1 cellular context compared by ENCODE assay signal in genomic region chr19:12400618-12401502, GRCh38.
TF ChIP-seq lines count a peak whose summit lies in the region.

Gene ZNF799 (minus strand): TSS chr19:12401271. CDS start chr19:12401070, 201 bp downstream.

TF ChIP-seq in HepG2, 621 proteins besides CTCF, POLR2A, EP300 and RAD21 (continued from another document and continues in another):
- peak; percentile 44; the same call in 1 of the 2 replicates for TF ChIP-seq SNAPC4 (CRISPR knock-in tag; IDR thresholded peaks at IDR 0.05)
- TF ChIP-seq GRHL1 (CRISPR knock-in tag; conservative IDR thresholded peaks at IDR 0.05), result no peak
- no peak for TF ChIP-seq ZFYVE20 (CRISPR knock-in tag; IDR thresholded peaks at IDR 0.05; ENCODE audit: borderline replicate concordance, low read depth)
- TF ChIP-seq DR1 (CRISPR knock-in tag; IDR thresholded peaks at IDR 0.05), result peak; percentile 74; the same call in 1 of the 2 replicates
- TF ChIP-seq TRIM24 (CRISPR knock-in tag; IDR thresholded peaks at IDR 0.05), result no peak
- TF ChIP-seq ZBTB7A (CRISPR knock-in tag; IDR thresholded peaks at IDR 0.05), result peak; percentile 24; the same call in 1 of the 2 replicates
- TF ChIP-seq ZNF468 (CRISPR knock-in tag; IDR thresholded peaks at IDR 0.05), result no peak
- peak; percentile 34; the same call in 1 of the 2 replicates for TF ChIP-seq ZNF574 (CRISPR knock-in tag; IDR thresholded peaks at IDR 0.05)
- no peak; the same call in none of the 2 replicates for TF ChIP-seq SNAI1 (CRISPR knock-in tag; IDR thresholded peaks at IDR 0.05; ENCODE audit: borderline replicate concordance)
- peak; percentile 82; the same call in 1 of the 2 replicates for TF ChIP-seq ZNF274 (CRISPR knock-in tag; IDR thresholded peaks at IDR 0.05)
- TF ChIP-seq KLF13 (CRISPR knock-in tag; IDR thresholded peaks at IDR 0.05), result no peak
- no peak for TF ChIP-seq NR2F2 (IDR thresholded peaks at IDR 0.05; ENCODE audit: borderline replicate concordance, low read depth)
- TF ChIP-seq ZKSCAN8 (CRISPR knock-in tag; IDR thresholded peaks at IDR 0.05; ENCODE audit: borderline replicate concordance), result no peak
- TF ChIP-seq TCF7L2 (IDR thresholded peaks at IDR 0.05; ENCODE audit: low read depth, low read length), result no peak
- TF ChIP-seq ZNF362 (CRISPR knock-in tag; IDR thresholded peaks at IDR 0.05; ENCODE audit: borderline replicate concordance), result no peak
- no peak; the same call in 1 of the 2 replicates for TF ChIP-seq NR2C2 (CRISPR knock-in tag; IDR thresholded peaks at IDR 0.05; ENCODE audit: borderline replicate concordance)
- TF ChIP-seq ZSCAN29 (CRISPR knock-in tag; conservative IDR thresholded peaks at IDR 0.05), result no peak
- TF ChIP-seq TSC22D2 (CRISPR knock-in tag; IDR thresholded peaks at IDR 0.05; ENCODE audit: borderline replicate concordance), result no peak
- TF ChIP-seq ARHGAP35 (CRISPR knock-in tag; IDR thresholded peaks at IDR 0.05; ENCODE audit: borderline replicate concordance), result no peak
- TF ChIP-seq ZNF34 (CRISPR knock-in tag; IDR thresholded peaks at IDR 0.05; ENCODE audit: borderline replicate concordance), result no peak
- TF ChIP-seq POLR2G (IDR thresholded peaks at IDR 0.05; ENCODE audit: low read depth, low read length), result peak; percentile 72
- no peak for TF ChIP-seq ZSCAN30 (CRISPR knock-in tag; IDR thresholded peaks at IDR 0.05)
- no peak for TF ChIP-seq THYN1 (CRISPR knock-in tag; IDR thresholded peaks at IDR 0.05; ENCODE audit: borderline replicate concordance, low read depth)
- TF ChIP-seq ZNF317 (CRISPR knock-in tag; IDR thresholded peaks at IDR 0.05), result peak; percentile 59; the same call in 1 of the 2 replicates
- TF ChIP-seq ZNF746 (CRISPR knock-in tag; IDR thresholded peaks at IDR 0.05), result no peak
- no peak for TF ChIP-seq ZNF562 (CRISPR knock-in tag; IDR thresholded peaks at IDR 0.05; ENCODE audit: borderline replicate concordance)
- no peak for TF ChIP-seq ZKSCAN5 (CRISPR knock-in tag; IDR thresholded peaks at IDR 0.05)
- peak; percentile 91 for TF ChIP-seq MXI1 (IDR thresholded peaks at IDR 0.05; ENCODE audit: borderline replicate concordance, low read depth, low read length)
- no peak for TF ChIP-seq CENPBD1 (CRISPR knock-in tag; IDR thresholded peaks at IDR 0.05; ENCODE audit: borderline replicate concordance, low read depth)
- TF ChIP-seq REST (IDR thresholded peaks at IDR 0.05; ENCODE audit: borderline replicate concordance in 1 of 2, low read depth in 1 of 2, low read length in 2 of 2), result no peak
- TF ChIP-seq NFYB (CRISPR knock-in tag; IDR thresholded peaks at IDR 0.05), result peak; percentile 92
- no peak for TF ChIP-seq YEATS4 (CRISPR knock-in tag; IDR thresholded peaks at IDR 0.05; ENCODE audit: borderline replicate concordance)
- TF ChIP-seq ZNF10 (CRISPR knock-in tag; IDR thresholded peaks at IDR 0.05; ENCODE audit: borderline replicate concordance, low read depth), result no peak
- 0 out of 2 replicates have a peak, but pooled peaks have one; percentile 57 for TF ChIP-seq ZNF160 (CRISPR knock-in tag; IDR thresholded peaks at IDR 0.05)
- TF ChIP-seq NFE2 (CRISPR knock-in tag; IDR thresholded peaks at IDR 0.05), result no peak
- no peak for TF ChIP-seq HCFC1 (IDR thresholded peaks at IDR 0.05; ENCODE audit: low read depth, low read length)
- TF ChIP-seq HES4 (CRISPR knock-in tag; IDR thresholded peaks at IDR 0.05; ENCODE audit: borderline replicate concordance), result 0 out of 2 replicates have a peak, but pooled peaks have one; percentile 32
- TF ChIP-seq GPN1 (CRISPR knock-in tag; IDR thresholded peaks at IDR 0.05; ENCODE audit: borderline replicate concordance), result no peak
- TF ChIP-seq HOXA5 (CRISPR knock-in tag; IDR thresholded peaks at IDR 0.05), result no peak
- TF ChIP-seq ZNF275 (CRISPR knock-in tag; IDR thresholded peaks at IDR 0.05; ENCODE audit: borderline replicate concordance), result 0 out of 2 replicates have a peak, but pooled peaks have one; percentile 31
- TF ChIP-seq TFDP2 (CRISPR knock-in tag; IDR thresholded peaks at IDR 0.05), result peak; percentile 89
- TF ChIP-seq SP4 (CRISPR knock-in tag; IDR thresholded peaks at IDR 0.05), result peak; percentile 81
- TF ChIP-seq HMG20B (CRISPR knock-in tag; conservative IDR thresholded peaks at IDR 0.05), result 0 out of 2 replicates have a peak, but pooled peaks have one; percentile 9
- TF ChIP-seq AHR (CRISPR knock-in tag; IDR thresholded peaks at IDR 0.05), result no peak
- no peak for TF ChIP-seq ZNF720 (CRISPR knock-in tag; IDR thresholded peaks at IDR 0.05)
- no peak for TF ChIP-seq TEF (CRISPR knock-in tag; IDR thresholded peaks at IDR 0.05)
- TF ChIP-seq MYC (CRISPR knock-in tag; IDR thresholded peaks at IDR 0.05; ENCODE audit: borderline replicate concordance), result no peak; the same call in 1 of the 2 replicates
- no peak for TF ChIP-seq NFRKB (IDR thresholded peaks at IDR 0.05)
- TF ChIP-seq ZBTB21 (CRISPR knock-in tag; IDR thresholded peaks at IDR 0.05), result no peak
- peak; percentile 53; the same call in 1 of the 2 replicates for TF ChIP-seq ZNF350 (CRISPR knock-in tag; IDR thresholded peaks at IDR 0.05; ENCODE audit: borderline replicate concordance, low read depth)
